15 cellular contexts compared by ENCODE assay signal in the genomic region with DNA sequence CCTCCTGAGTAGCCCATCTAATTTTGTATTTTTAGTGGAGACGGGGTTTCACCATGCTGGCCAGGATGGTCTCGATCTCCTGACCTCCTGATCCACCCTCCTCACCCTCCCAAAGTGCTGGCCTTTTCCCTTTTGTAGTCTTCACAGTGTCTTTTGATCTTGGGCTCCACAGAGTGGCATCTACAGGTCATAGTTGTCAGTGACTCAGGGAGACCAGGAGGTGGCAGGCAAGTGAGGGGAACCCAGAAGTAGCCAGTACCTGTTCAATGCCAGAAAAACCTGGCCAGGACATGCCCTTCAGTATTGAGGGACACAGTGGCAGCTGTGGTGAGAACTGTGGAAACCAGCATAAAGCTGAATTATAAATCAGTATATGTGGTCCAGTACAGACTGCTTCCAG. TPM values are rescaled to one million over a fixed set of nuclear protein-coding genes. Genes with fewer than 3 reads are reported as not detected.
DNase-seq lines count a peak whose midpoint lies in the region; ATAC-seq, FAIRE-seq and TF ChIP-seq lines count a peak whose summit lies in the region.
"Had no signal": no experiment of that assay in that cellular context is flagged by ENCODE, and none has a peak within 500 bp of the region (broad histone marks: within the 10 kb centered on the region; RNA-seq: fewer than 3 reads in every experiment).

No MANE protein-coding gene starts in this region.

- intact Hi-C loops in GM12878 (cut with micrococcal nuclease; ENCODE audit: unreplicated experiment), result no loop called here
- intact Hi-C loops in left cardiac atrium (cut with DNase I), result no loop called here

- H3K36me3 ChIP-seq in Loucy (ENCODE audit: insufficient read depth, low read length) (no peaks in the 10 kb centered on the region), GM12878 (ENCODE audit: control insufficient read depth in 2 of 2, insufficient read depth in 2 of 2, low read length in 1 of 2) (no peaks in the 10 kb centered on the region)

- BruUV-seq in GM12878 (replicated peaks; lab: Mats Ljungman, UMichigan), result no TSS peak

- SMC1A ChIA-PET in GM12878 (lab: Charles Lee; ENCODE audit: uncharacterized antibody, unreplicated experiment), result interaction anchor here (0.6 kb wide), 1 partner anchor 35 kb away, joined by 3 read pairs; no protein-coding TSS in a partner anchor

- no peaks in the 10 kb centered on the region for H3K36me3 Mint-ChIP-seq in activated naive CD8-positive, alpha-beta T cell treated with anti-CD3 and anti-CD28 coated beads, Interleukin-2, amount 10 ng/mL, durations not matched to agents 7 days and 5 days
- no peaks in the 10 kb centered on the region for H3K36me3 Mint-ChIP-seq in activated naive CD8-positive, alpha-beta T cell treated with anti-CD3 and anti-CD28 coated beads for 36 hours
- H3K36me3 Mint-ChIP-seq in stimulated activated memory B cell treated with anti-CD40 and anti-IgM and Interleukin-4, amounts not matched to agents 10 μg/mL and 1 μg/mL and 100 μg/mL, for 72 hours, result no peaks in the 10 kb centered on the region
- H3K36me3 Mint-ChIP-seq: activated CD4-positive, alpha-beta memory T cell treated with anti-CD3 and anti-CD28 coated beads for 36 hours had no signal

- CTCF ChIA-PET in GM12878 (lab: Yijun Ruan, JAX), result interaction anchor here (1.2 kb wide), 1 partner anchor 33 kb away, joined by 3 read pairs; no protein-coding TSS in a partner anchor

- RAD21 ChIA-PET in GM12878 (lab: Charles Lee; ENCODE audit: unreplicated experiment), result no interaction called here

- H3F3A ChIP-seq in Loucy (ENCODE audit: low read depth), result no peaks in the 10 kb centered on the region

- no peaks in the 10 kb centered on the region for H3K4me1 Mint-ChIP-seq in activated naive CD8-positive, alpha-beta T cell treated with anti-CD3 and anti-CD28 coated beads, Interleukin-2, amount 10 ng/mL, durations not matched to agents 7 days and 5 days
- H3K4me1 Mint-ChIP-seq in activated naive CD8-positive, alpha-beta T cell treated with anti-CD3 and anti-CD28 coated beads for 36 hours, result no peaks in the 10 kb centered on the region
- H3K4me1 Mint-ChIP-seq in stimulated activated memory B cell treated with anti-CD40 and anti-IgM and Interleukin-4, amounts not matched to agents 10 μg/mL and 1 μg/mL and 100 μg/mL, for 72 hours, result no peaks in the 10 kb centered on the region
- H3K4me1 Mint-ChIP-seq: stimulated activated naive B cell treated with anti-CD40 and anti-IgM and Interleukin-4, amounts not matched to agents 10 μg/mL and 1 μg/mL and 100 μg/mL, for 72 hours had no signal

- no peak for TF ChIP-seq POLR2A in GM12878 (IDR thresholded peaks at IDR 0.05; ENCODE audit: low read depth, low read length)

- H3K9ac ChIP-seq in Loucy (ENCODE audit: low read depth, low read length, poor library complexity, severe bottlenecking) (no peak overlapping the region), GM12878 (ENCODE audit: control insufficient read depth, insufficient read depth, low read length) (no peak overlapping the region)

- no peak overlapping the region for H2AFZ ChIP-seq in Loucy (ENCODE audit: low read length)
- no peak overlapping the region for H2AFZ ChIP-seq in GM12878 (ENCODE audit: control insufficient read depth, low read depth, low read length)

- no peak for FAIRE-seq in GM12878 (lab: Jason Lieb, UNC)
- no peak for FAIRE-seq in GM19239 (lab: Jason Lieb, UNC)

- H4K20me1 ChIP-seq in Loucy (ENCODE audit: insufficient read depth, low read length, poor library complexity, severe bottlenecking) (no peaks in the 10 kb centered on the region), GM12878 (ENCODE audit: control insufficient read depth, insufficient read depth) (no peaks in the 10 kb centered on the region)

- H3K27me3 Mint-ChIP-seq in activated naive CD8-positive, alpha-beta T cell treated with anti-CD3 and anti-CD28 coated beads, Interleukin-2, amount 10 ng/mL, durations not matched to agents 7 days and 5 days, result peaks cover 68% of the 10 kb centered on the region
- peaks cover 67% of the 10 kb centered on the region for H3K27me3 Mint-ChIP-seq in activated naive CD8-positive, alpha-beta T cell treated with anti-CD3 and anti-CD28 coated beads for 36 hours
- H3K27me3 Mint-ChIP-seq in stimulated activated memory B cell treated with anti-CD40 and anti-IgM and Interleukin-4, amounts not matched to agents 10 μg/mL and 1 μg/mL and 100 μg/mL, for 72 hours, result peaks cover 64% of the 10 kb centered on the region

- no peak overlapping the region for H3K27ac Mint-ChIP-seq in activated naive CD8-positive, alpha-beta T cell treated with anti-CD3 and anti-CD28 coated beads, Interleukin-2, amount 10 ng/mL, durations not matched to agents 7 days and 5 days
- H3K27ac Mint-ChIP-seq in activated naive CD8-positive, alpha-beta T cell treated with anti-CD3 and anti-CD28 coated beads for 36 hours, result no peak overlapping the region
- H3K27ac Mint-ChIP-seq in stimulated activated memory B cell treated with anti-CD40 and anti-IgM and Interleukin-4, amounts not matched to agents 10 μg/mL and 1 μg/mL and 100 μg/mL, for 72 hours, result no peak overlapping the region
- H3K27ac Mint-ChIP-seq: activated CD4-positive, alpha-beta memory T cell treated with anti-CD3 and anti-CD28 coated beads for 36 hours; T-helper 1 cell treated with Interleukin-12 subunit alpha and Interleukin-12 subunit beta and Interleukin-4 antibody, amounts not matched to agents 30 μg/mL and 1 μg/mL, for 36 hours had no signal

- no peak overlapping the region for H3K27ac ChIP-seq in GM12878 (ENCODE audit: control insufficient read depth, insufficient read depth)

- TF ChIP-seq EP300 in GM12878 (IDR thresholded peaks at IDR 0.05; ENCODE audit: borderline replicate concordance in 1 of 2, control insufficient read depth in 1 of 2, low read depth in 2 of 2, low read length in 2 of 2), result no peak

- no peaks in the 10 kb centered on the region for H3K9me2 ChIP-seq in Loucy (replicated peaks; ENCODE audit: low read depth, low read length)

- in situ Hi-C loops in GM12878 (cut with MboI), result no loop called here

- peaks cover 20% of the 10 kb centered on the region for H3K27me3 ChIP-seq in Loucy (ENCODE audit: insufficient read depth, low read length, poor library complexity, severe bottlenecking)
- peaks cover 1 to 2% of the 10 kb centered on the region in 2 experiments; a peak in 2 of 4 replicates for H3K27me3 ChIP-seq in GM12878 (replicated peaks in 1 of 2; ENCODE audit: control insufficient read depth in 2 of 2, insufficient read depth in 2 of 2, low read length in 1 of 2)

- WGBS in GM12878 (ENCODE audit: insufficient coverage, insufficient replicate concordance, low lambda C conversion rate, missing lambda C conversion rate), result 0% methylated on average over 2 of the region's 2 CpGs

- H3K4me2 ChIP-seq in Loucy (ENCODE audit: low read depth, low read length, poor library complexity, severe bottlenecking), result no peak overlapping the region
- no peak overlapping the region for H3K4me2 ChIP-seq in GM12878 (ENCODE audit: control insufficient read depth, insufficient read depth)

- no peak overlapping the region for H3K4me3 Mint-ChIP-seq in activated naive CD8-positive, alpha-beta T cell treated with anti-CD3 and anti-CD28 coated beads, Interleukin-2, amount 10 ng/mL, durations not matched to agents 7 days and 5 days
- H3K4me3 Mint-ChIP-seq in activated naive CD8-positive, alpha-beta T cell treated with anti-CD3 and anti-CD28 coated beads for 36 hours, result no peak overlapping the region
- no peak overlapping the region for H3K4me3 Mint-ChIP-seq in stimulated activated memory B cell treated with anti-CD40 and anti-IgM and Interleukin-4, amounts not matched to agents 10 μg/mL and 1 μg/mL and 100 μg/mL, for 72 hours
- H3K4me3 Mint-ChIP-seq: activated CD4-positive, alpha-beta memory T cell treated with anti-CD3 and anti-CD28 coated beads for 36 hours; stimulated activated naive B cell treated with anti-CD40 and anti-IgM and Interleukin-4, amounts not matched to agents 10 μg/mL and 1 μg/mL and 100 μg/mL, for 72 hours; T-helper 1 cell treated with Interleukin-12 subunit alpha and Interleukin-12 subunit beta and Interleukin-4 antibody, amounts not matched to agents 30 μg/mL and 1 μg/mL, for 36 hours had no signal

- H3K9me3 Mint-ChIP-seq in activated naive CD8-positive, alpha-beta T cell treated with anti-CD3 and anti-CD28 coated beads, Interleukin-2, amount 10 ng/mL, durations not matched to agents 7 days and 5 days, result no peaks in the 10 kb centered on the region
- no peaks in the 10 kb centered on the region for H3K9me3 Mint-ChIP-seq in activated naive CD8-positive, alpha-beta T cell treated with anti-CD3 and anti-CD28 coated beads for 36 hours
- H3K9me3 Mint-ChIP-seq in stimulated activated memory B cell treated with anti-CD40 and anti-IgM and Interleukin-4, amounts not matched to agents 10 μg/mL and 1 μg/mL and 100 μg/mL, for 72 hours, result peaks cover 7% of the 10 kb centered on the region
- H3K9me3 Mint-ChIP-seq: T-helper 1 cell treated with Interleukin-12 subunit alpha and Interleukin-12 subunit beta and Interleukin-4 antibody, amounts not matched to agents 30 μg/mL and 1 μg/mL, for 36 hours had no signal

- POLR2A ChIA-PET in activated naive CD8-positive, alpha-beta T cell treated with anti-CD3 and anti-CD28 coated beads, Interleukin-2, amount 10 ng/mL, durations not matched to agents 7 days and 5 days (lab: Charles Lee), result no interaction called here
- POLR2A ChIA-PET in GM12878 (lab: Charles Lee), result no interaction called here

- ATAC-seq in activated naive CD8-positive, alpha-beta T cell treated with anti-CD3 and anti-CD28 coated beads, Interleukin-2, amount 10 ng/mL, durations not matched to agents 7 days and 5 days (ENCODE audit: low read depth), result peak; percentile 56
- peak; percentile 68 for ATAC-seq in GM12878
- peak; percentile 51 for ATAC-seq in stimulated activated memory B cell treated with anti-CD40 and anti-IgM and Interleukin-4, amounts not matched to agents 10 μg/mL and 1 μg/mL and 100 μg/mL, for 72 hours
- no peak for ATAC-seq in left cardiac atrium

- no peak for TF ChIP-seq RAD21 in GM12878 (IDR thresholded peaks at IDR 0.05; ENCODE audit: insufficient read depth, low read depth, low read length)

- H3K4me1 ChIP-seq in Loucy (ENCODE audit: insufficient read depth, low read length, poor library complexity, severe bottlenecking), result no peaks in the 10 kb centered on the region
- no peaks in the 10 kb centered on the region for H3K4me1 ChIP-seq in GM12878 (ENCODE audit: control insufficient read depth, insufficient read depth, low read length)

- no peak overlapping the region for H3K4me3 ChIP-seq in Loucy (ENCODE audit: low read length, poor library complexity, severe bottlenecking)
- H3K4me3 ChIP-seq in GM12878, result no peak overlapping the region

- no peaks in the 10 kb centered on the region for H3K9me3 ChIP-seq in Loucy (ENCODE audit: insufficient read depth, low read depth, low read length)
- H3K9me3 ChIP-seq in GM12878 (replicated peaks; ENCODE audit: control insufficient read depth, insufficient read depth, low read length), result no peaks in the 10 kb centered on the region; the same call in 2 of the 3 replicates

- no peak for DNase-seq in activated naive CD8-positive, alpha-beta T cell treated with anti-CD3 and anti-CD28 coated beads, Interleukin-2, amount 10 ng/mL, durations not matched to agents 7 days and 5 days
- DNase-seq in activated naive CD8-positive, alpha-beta T cell treated with anti-CD3 and anti-CD28 coated beads for 36 hours, result no peak
- no peak for DNase-seq in GM12878 (ENCODE audit: low read depth, low spot score)
- no peak for DNase-seq in left cardiac atrium
- DNase-seq in GM19239 (ENCODE audit: insufficient read length, low spot score), result no peak
- no peak for DNase-seq in NCI-H1105 treated with DMSO at 0.1 percent for 48 hours (lab: John Stamatoyannopoulos, UW)
- DNase-seq: activated CD4-positive, alpha-beta memory T cell treated with anti-CD3 and anti-CD28 coated beads for 36 hours; activated effector memory CD4-positive, alpha-beta T cell treated with Interleukin-2 at 50 U/mL for 16 hours; islet precursor cell; retina; stimulated activated CD4-positive, alpha-beta T cell treated with anti-CD3 and anti-CD28 coated beads, Interleukin-4, amount 100 ng/mL, for 1 hour; stimulated activated naive B cell treated with anti-CD40 and anti-IgM and Interleukin-4, amounts not matched to agents 10 μg/mL and 1 μg/mL and 100 μg/mL, for 72 hours had no signal

- H3K79me2 ChIP-seq in Loucy (ENCODE audit: insufficient read depth, low read length) (no peaks in the 10 kb centered on the region), GM12878 (ENCODE audit: control insufficient read depth, insufficient read depth, low read length) (no peaks in the 10 kb centered on the region)

- TF ChIP-seq CTCF in Loucy (conservative IDR thresholded peaks at IDR 0.05; ENCODE audit: low read length) (peak; percentile 63), GM12878 (IDR thresholded peaks at IDR 0.05 in 2 of 3, conservative IDR thresholded peaks at IDR 0.05 in 1 of 3; ENCODE audit: control insufficient read depth in 2 of 3, extremely low read depth in 1 of 3, insufficient read depth in 1 of 3, low read depth in 3 of 3, low read length in 3 of 3) (no peak; a peak in 2 of 6 replicates)

RNA-seq across cellular contexts. Expression of gene RPP21, which starts 19.6 kb away (rescaled TPM):
- 10 to 100 TPM; 43.0 to 49.3 TPM for total RNA-seq in activated naive CD8-positive, alpha-beta T cell treated with anti-CD3 and anti-CD28 coated beads, Interleukin-2, amount 10 ng/mL, durations not matched to agents 7 days and 5 days
- 10 to 100 TPM; 42.2 to 46.5 TPM for total RNA-seq in activated naive CD8-positive, alpha-beta T cell treated with anti-CD3 and anti-CD28 coated beads for 36 hours
- 6.4 and 7.6 TPM in 2 replicates for total RNA-seq in GM12878 (2013; cell fraction: nucleolus; rRNA removed)
- total RNA-seq in GM12878 (2014; rRNA removed) (59.4 and 73.8 TPM in 2 replicates), GM12878 (2014; rRNA removed; fragmentation: Illumina TruSeq; extraction: Trizol) (21.8 and 24.7 TPM in 2 replicates), GM12878 (2021) (38.3 and 39.9 TPM in 2 replicates), left cardiac atrium (10 to 100 TPM; 21.0 to 26.2 TPM)
- 39.3 TPM for polyA plus RNA-seq in GM12878 (2011; ENCODE audit: low read depth)
- polyA plus RNA-seq in GM12878 (2011; rRNA removed) (18.0 and 29.3 TPM in 2 replicates), GM12878 (2014; fragmentation: Illumina TruSeq; extraction: Trizol) (2.6 and 14.3 TPM in 2 replicates), GM12878 (2014; fragmentation: Nextera tagmentation; extraction: Ambion mirVana) (10 to 100 TPM; 39.3 to 44.3 TPM), GM12878 (2014; rRNA removed) (94.6 and 97.8 TPM in 2 replicates), GM12878 (2016; fragmentation: Nextera tagmentation; extraction: Ambion mirVana) (10 to 100 TPM; 50.6 to 59.2 TPM)
- 77.9 and 124 TPM in 2 replicates for polyA plus RNA-seq in GM12878 (2011; cell fraction: cytosol; rRNA removed)
- polyA plus RNA-seq in GM12878 (2011; cell fraction: nucleus; rRNA removed), result 74.3 and 96.8 TPM in 2 replicates
- polyA plus RNA-seq in GM12878 (2012), result 47.3 and 53.0 TPM in 2 replicates
- 3.2 and 15.8 TPM in 2 replicates for polyA minus RNA-seq in GM12878 (2011; rRNA and poly(A)+ RNA removed)
- polyA minus RNA-seq in GM12878 (2011; cell fraction: cytosol; rRNA and poly(A)+ RNA removed), result 3.1 and 5.5 TPM in 2 replicates
- polyA minus RNA-seq in GM12878 (2011; cell fraction: nucleus; rRNA and poly(A)+ RNA removed), result 6.2 and 10.3 TPM in 2 replicates

RNA-seq across cellular contexts. Expression of gene TRIM39, which starts 37.9 kb away (rescaled TPM):
- 10 to 100 TPM; 24.1 to 24.2 TPM for total RNA-seq in activated naive CD8-positive, alpha-beta T cell treated with anti-CD3 and anti-CD28 coated beads, Interleukin-2, amount 10 ng/mL, durations not matched to agents 7 days and 5 days
- 10 to 100 TPM; 26.2 to 29.2 TPM for total RNA-seq in activated naive CD8-positive, alpha-beta T cell treated with anti-CD3 and anti-CD28 coated beads for 36 hours
- total RNA-seq in GM12878 (2013; cell fraction: nucleolus; rRNA removed), result 16.4 and 17.8 TPM in 2 replicates
- total RNA-seq in GM12878 (2014; rRNA removed) (9.5 and 10.4 TPM in 2 replicates), GM12878 (2014; rRNA removed; fragmentation: Illumina TruSeq; extraction: Trizol) (8.1 and 8.2 TPM in 2 replicates), GM12878 (2021) (9.7 and 11.9 TPM in 2 replicates), left cardiac atrium (10 to 100 TPM in 1 of 2 donors, 1 to 10 TPM in 1; 9.5 to 11.2 TPM)
- 6.5 TPM for polyA plus RNA-seq in GM12878 (2011; ENCODE audit: low read depth)
- polyA plus RNA-seq in GM12878 (2011; rRNA removed) (9.9 and 11.0 TPM in 2 replicates), GM12878 (2014; fragmentation: Illumina TruSeq; extraction: Trizol) (9.4 and 11.1 TPM in 2 replicates), GM12878 (2014; fragmentation: Nextera tagmentation; extraction: Ambion mirVana) (1 to 10 TPM; 3.0 to 3.1 TPM), GM12878 (2014; rRNA removed) (10.3 and 13.3 TPM in 2 replicates), GM12878 (2016; fragmentation: Nextera tagmentation; extraction: Ambion mirVana) (1 to 10 TPM; 7.1 TPM)
- polyA plus RNA-seq in GM12878 (2011; cell fraction: cytosol; rRNA removed), result 9.2 and 10.1 TPM in 2 replicates
- polyA plus RNA-seq in GM12878 (2011; cell fraction: nucleus; rRNA removed), result 31.9 and 38.7 TPM in 2 replicates
- polyA plus RNA-seq in GM12878 (2012), result 7.6 and 7.9 TPM in 2 replicates
- 7.8 and 10.0 TPM in 2 replicates for polyA minus RNA-seq in GM12878 (2011; rRNA and poly(A)+ RNA removed)
- 4.5 and 5.7 TPM in 2 replicates for polyA minus RNA-seq in GM12878 (2011; cell fraction: cytosol; rRNA and poly(A)+ RNA removed)
- 9.7 and 14.2 TPM in 2 replicates for polyA minus RNA-seq in GM12878 (2011; cell fraction: nucleus; rRNA and poly(A)+ RNA removed)

Comparison
In these comparisons a context has a peak if more than half of its experiments do, and no peak if none do; other contexts are left out.
1. ATAC-seq: peak in activated naive CD8-positive, alpha-beta T cell treated with anti-CD3 and anti-CD28 coated beads, Interleukin-2, amount 10 ng/mL, durations not matched to agents 7 days and 5 days (single experiment), GM12878 (single experiment) and stimulated activated memory B cell treated with anti-CD40 and anti-IgM and Interleukin-4, amounts not matched to agents 10 μg/mL and 1 μg/mL and 100 μg/mL, for 72 hours (single experiment); none in left cardiac atrium (0 of 2).